ENCODE assay signal across 15 cellular contexts in genomic region chr12:63302941-63303536, GRCh38.
DNase-seq lines count a peak whose midpoint lies in the region; ATAC-seq, FAIRE-seq and TF ChIP-seq lines count a peak whose summit lies in the region.
"Had no signal": no experiment of that assay in that cellular context is flagged by ENCODE, and none has a peak within 500 bp of the region (broad histone marks: within the 10 kb centered on the region; RNA-seq: fewer than 3 reads in every experiment).

No MANE protein-coding gene starts in this region.

- no peaks in the 10 kb centered on the region for H4K20me1 ChIP-seq in astrocyte (ENCODE audit: insufficient read depth, low read length)

- peaks cover 3% of the 10 kb centered on the region for H3K9me3 Mint-ChIP-seq in astrocyte (ENCODE audit: unreplicated experiment)
- H3K9me3 Mint-ChIP-seq: activated naive CD4-positive, alpha-beta T cell treated with anti-CD3 and anti-CD28 coated beads for 36 hours; central memory CD8-positive, alpha-beta T cell had no signal

- H3K4me1 ChIP-seq in astrocyte (ENCODE audit: insufficient read depth, low read length) (peaks cover 12% of the 10 kb centered on the region), foreskin keratinocyte (no peaks in the 10 kb centered on the region), mucosa of descending colon (ENCODE audit: low read depth) (no peaks in the 10 kb centered on the region)

- H3K79me2 ChIP-seq in astrocyte (ENCODE audit: insufficient read depth, low read length) = no peaks in the 10 kb centered on the region

- H3K4me1 Mint-ChIP-seq in astrocyte (ENCODE audit: low read depth, unreplicated experiment) = peaks cover 26% of the 10 kb centered on the region
- H3K4me1 Mint-ChIP-seq: central memory CD8-positive, alpha-beta T cell had no signal

- ATAC-seq in GM19463 (IDR thresholded peaks at IDR 0.05; ENCODE audit: unreplicated experiment) (peak; percentile 35), HG02938 (IDR thresholded peaks at IDR 0.05; ENCODE audit: unreplicated experiment) (peak; percentile 5), foreskin keratinocyte (no peak), mucosa of descending colon (no peak)

- no peak overlapping the region for H3K27ac ChIP-seq in astrocyte (ENCODE audit: low read depth, low read length)
- no peak overlapping the region for H3K27ac ChIP-seq in foreskin keratinocyte

- no peak for TF ChIP-seq CTCF in astrocyte (IDR thresholded peaks at IDR 0.05; ENCODE audit: insufficient read depth, low read depth, low read length)
- no peak for TF ChIP-seq CTCF in foreskin keratinocyte (conservative IDR thresholded peaks at IDR 0.05)
- TF ChIP-seq CTCF in mucosa of descending colon (IDR thresholded peaks at IDR 0.05) = no peak

- H3K4me2 ChIP-seq in astrocyte (ENCODE audit: low read length) = peak overlapping the region; percentile 18

- H3K9ac ChIP-seq in astrocyte (ENCODE audit: low read length) = no peak overlapping the region

- H3K36me3 ChIP-seq in astrocyte (ENCODE audit: insufficient read depth, low read length) (no peaks in the 10 kb centered on the region), mucosa of descending colon (ENCODE audit: low read depth) (no peaks in the 10 kb centered on the region)

- DNase-seq in GM18507 (ENCODE audit: extremely low spot score, insufficient read length, low read depth) = no peak
- no peak for DNase-seq in astrocyte (ENCODE audit: low read depth)
- no peak for DNase-seq in NCI-H187 treated with DMSO at 0.1 percent for 48 hours (lab: John Stamatoyannopoulos, UW)
- DNase-seq in foreskin keratinocyte = no peak
- no peak for DNase-seq in GM12891 (ENCODE audit: insufficient read length, low spot score)
- no peak for DNase-seq in mucosa of descending colon
- DNase-seq: activated CD8-positive, alpha-beta memory T cell treated with anti-CD3 and anti-CD28 coated beads for 24 hours; activated naive CD4-positive, alpha-beta T cell treated with anti-CD3 and anti-CD28 coated beads for 36 hours; DMS53; H7; NCI-H446 treated with DMSO at 0.1 percent for 48 hours; T1000 had no signal

- no peaks in the 10 kb centered on the region for H3K27me3 Mint-ChIP-seq in astrocyte (ENCODE audit: low read depth, unreplicated experiment)
- H3K27me3 Mint-ChIP-seq: central memory CD8-positive, alpha-beta T cell had no signal

- no peak for TF ChIP-seq POLR2A in GM12891 (IDR thresholded peaks at IDR 0.05; ENCODE audit: low read depth, low read length)

- H3K27ac Mint-ChIP-seq in astrocyte (ENCODE audit: unreplicated experiment) = peak overlapping the region; percentile 64
- H3K27ac Mint-ChIP-seq: activated naive CD4-positive, alpha-beta T cell treated with anti-CD3 and anti-CD28 coated beads for 36 hours had no signal

- no peak overlapping the region for H3K4me3 Mint-ChIP-seq in astrocyte (ENCODE audit: unreplicated experiment)
- H3K4me3 Mint-ChIP-seq: activated naive CD4-positive, alpha-beta T cell treated with anti-CD3 and anti-CD28 coated beads for 36 hours; central memory CD8-positive, alpha-beta T cell had no signal

- no peaks in the 10 kb centered on the region for H3K27me3 ChIP-seq in astrocyte (ENCODE audit: insufficient read depth, low read length)
- H3K27me3 ChIP-seq in foreskin keratinocyte = no peaks in the 10 kb centered on the region

- no peak overlapping the region for H2AFZ ChIP-seq in astrocyte (ENCODE audit: low read depth, low read length)

- H3K4me3 ChIP-seq in astrocyte (ENCODE audit: insufficient read depth, low read depth, low read length) (no peak overlapping the region), mucosa of descending colon (no peak overlapping the region)

- FAIRE-seq in GM18507 (lab: Jason Lieb, UNC) (peak; percentile 54), astrocyte (lab: Jason Lieb, UNC) (no peak), GM12891 (lab: Jason Lieb, UNC) (no peak)

- no peaks in the 10 kb centered on the region for H3K36me3 Mint-ChIP-seq in astrocyte (ENCODE audit: low read depth, unreplicated experiment)

- intact Hi-C loops in mucosa of descending colon (cut with DNase I, micrococcal nuclease) = no loop called here

- no peaks in the 10 kb centered on the region for H3K9me3 ChIP-seq in astrocyte (ENCODE audit: insufficient read depth, low read depth, low read length)
- no peaks in the 10 kb centered on the region for H3K9me3 ChIP-seq in mucosa of descending colon

TF ChIP-seq in GM12891, 5 proteins besides CTCF, POLR2A, EP300 and RAD21:
- TF ChIP-seq POLR2AphosphoS5 (IDR thresholded peaks at IDR 0.05; ENCODE audit: low read depth, low read length) (no peak), TAF1 (IDR thresholded peaks at IDR 0.05; ENCODE audit: low read depth, low read length) (no peak)

Comparison
In these comparisons a context has a peak if more than half of its experiments do, and no peak if none do; other contexts are left out.
1. ATAC-seq: peak in GM19463 (single experiment) and HG02938 (single experiment); none in foreskin keratinocyte (single experiment) and mucosa of descending colon (single experiment).